Comparison of ENCODE assay signal across 28 cellular contexts in the genomic region with DNA sequence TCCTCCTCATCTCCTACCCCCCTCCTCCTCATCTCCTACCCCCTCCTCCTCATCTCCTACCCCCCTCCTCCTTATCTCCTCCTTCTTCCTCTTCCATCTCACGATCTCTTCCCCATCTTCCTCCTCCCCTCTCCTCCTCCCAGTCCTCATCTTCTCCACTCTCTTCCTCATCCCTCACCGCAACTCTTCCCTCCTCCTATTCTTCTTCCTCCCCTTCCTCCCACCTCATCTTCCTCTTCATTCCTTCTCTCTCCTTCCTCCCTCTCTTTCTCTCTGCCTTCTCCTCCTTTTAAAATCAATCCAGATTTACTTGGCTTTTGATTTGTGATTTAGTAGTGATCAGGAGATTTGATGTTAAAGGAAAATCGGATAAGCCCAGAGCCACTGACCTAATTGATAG.
"Had no signal": no experiment of that assay in that cellular context is flagged by ENCODE, and none has a peak within 500 bp of the region (broad histone marks: within the 10 kb centered on the region; RNA-seq: fewer than 3 reads in every experiment).

No MANE protein-coding gene starts in this region.

- H3K27ac Mint-ChIP-seq: dendritic cell treated with granulocyte-macrophage colony-stimulating factor and Interleukin-4, amounts not matched to agents 40 ng/mL and 50 ng/mL, for 4 days; natural killer cell treated with Interleukin-12 subunit alpha and Interleukin-12 subunit beta and Interleukin-15 and Interleukin-18, amount 100 ng/mL, for 72 hours; stimulated activated effector memory CD8-positive, alpha-beta T cell treated with anti-CD3 and anti-CD28 coated beads, Interleukin-12 subunit alpha, Interleukin-12 subunit beta, amount 100 ng/mL, for 72 hours had no signal

- ATAC-seq: foreskin keratinocyte; gastroesophageal sphincter; heart right ventricle; left cardiac atrium; left lung; mucosa of descending colon; natural killer cell treated with Interleukin-12 subunit alpha and Interleukin-12 subunit beta and Interleukin-15 and Interleukin-18, amount 100 ng/mL, for 72 hours; stimulated activated effector memory CD8-positive, alpha-beta T cell treated with anti-CD3 and anti-CD28 coated beads, Interleukin-12 subunit alpha, Interleukin-12 subunit beta, amount 100 ng/mL, for 72 hours had no signal

- H3K4me2 ChIP-seq: neural progenitor cell had no signal

- H3K36me3 ChIP-seq: colonic mucosa, esophagus muscularis mucosa, gastroesophageal sphincter, heart right ventricle, left lung, neural progenitor cell, prostate gland, right atrium auricular region, sigmoid colon, stomach, thyroid gland, vagina had no signal

- H3K9ac ChIP-seq: neural progenitor cell had no signal

- H3K36me3 Mint-ChIP-seq: mesothelial cell of epicardium; naive B cell; natural killer cell treated with Interleukin-12 subunit alpha and Interleukin-12 subunit beta and Interleukin-15 and Interleukin-18, amount 100 ng/mL, for 72 hours; neural progenitor cell; stimulated activated effector memory CD8-positive, alpha-beta T cell treated with anti-CD3 and anti-CD28 coated beads, Interleukin-12 subunit alpha, Interleukin-12 subunit beta, amount 100 ng/mL, for 72 hours had no signal

- H3K9me3 Mint-ChIP-seq: dendritic cell treated with granulocyte-macrophage colony-stimulating factor and Interleukin-4, amounts not matched to agents 40 ng/mL and 50 ng/mL, for 4 days; mesothelial cell of epicardium; naive B cell; natural killer cell treated with Interleukin-12 subunit alpha and Interleukin-12 subunit beta and Interleukin-15 and Interleukin-18, amount 100 ng/mL, for 72 hours; neural progenitor cell; stimulated activated effector memory CD8-positive, alpha-beta T cell treated with anti-CD3 and anti-CD28 coated beads, Interleukin-12 subunit alpha, Interleukin-12 subunit beta, amount 100 ng/mL, for 72 hours had no signal

- FAIRE-seq: endothelial cell of umbilical vein, islet of Langerhans had no signal

- H3K4me3 Mint-ChIP-seq: dendritic cell treated with granulocyte-macrophage colony-stimulating factor and Interleukin-4, amounts not matched to agents 40 ng/mL and 50 ng/mL, for 4 days; mesothelial cell of epicardium; naive B cell; natural killer cell treated with Interleukin-12 subunit alpha and Interleukin-12 subunit beta and Interleukin-15 and Interleukin-18, amount 100 ng/mL, for 72 hours; neural progenitor cell; stimulated activated effector memory CD8-positive, alpha-beta T cell treated with anti-CD3 and anti-CD28 coated beads, Interleukin-12 subunit alpha, Interleukin-12 subunit beta, amount 100 ng/mL, for 72 hours had no signal

- H3K4me1 ChIP-seq: colonic mucosa, gastroesophageal sphincter, left lung, prostate gland, right atrium auricular region, sigmoid colon, stomach, vagina had no signal

- H3K4me3 ChIP-seq: colonic mucosa, esophagus muscularis mucosa, gastroesophageal sphincter, heart right ventricle, left lung, mucosa of descending colon, neural progenitor cell, prostate gland, right atrium auricular region, sigmoid colon, stomach, thyroid gland, vagina had no signal

- DNase-seq: colonic mucosa; effector memory CD4-positive, alpha-beta T cell; foreskin keratinocyte; heart right ventricle; hippocampal formation; left cardiac atrium; left lung; mesenchymal stem cell; mucosa of descending colon; naive B cell; sigmoid colon; stimulated activated CD4-positive, alpha-beta T cell treated with anti-CD3 and anti-CD28 coated beads, Interleukin-2, amount 100 ng/mL, for 24 hours; stimulated activated CD4-positive, alpha-beta T cell treated with anti-CD3 and anti-CD28 coated beads, Interleukin-4, amount 100 ng/mL, for 24 hours; stomach; thyroid gland; trophoblast cell had no signal

- H3K4me1 Mint-ChIP-seq: stimulated activated effector memory CD8-positive, alpha-beta T cell treated with anti-CD3 and anti-CD28 coated beads, Interleukin-12 subunit alpha, Interleukin-12 subunit beta, amount 100 ng/mL, for 72 hours had no signal

- H3K27ac ChIP-seq: colonic mucosa, esophagus muscularis mucosa, foreskin keratinocyte, gastroesophageal sphincter, heart right ventricle, left lung, neural progenitor cell, prostate gland, right atrium auricular region, sigmoid colon, stomach, vagina had no signal

- H2AFZ ChIP-seq: neural progenitor cell had no signal

- H3K9me3 ChIP-seq: colonic mucosa, esophagus muscularis mucosa, gastroesophageal sphincter, heart right ventricle, left lung, mucosa of descending colon, prostate gland, right atrium auricular region, sigmoid colon, stomach, thyroid gland, vagina had no signal

- H3K27me3 ChIP-seq: colonic mucosa, foreskin keratinocyte, heart right ventricle, left lung, neural progenitor cell, right atrium auricular region, sigmoid colon, stomach, thyroid gland, vagina had no signal
